ENCODE assay signal across 18 cellular contexts in the genomic region with DNA sequence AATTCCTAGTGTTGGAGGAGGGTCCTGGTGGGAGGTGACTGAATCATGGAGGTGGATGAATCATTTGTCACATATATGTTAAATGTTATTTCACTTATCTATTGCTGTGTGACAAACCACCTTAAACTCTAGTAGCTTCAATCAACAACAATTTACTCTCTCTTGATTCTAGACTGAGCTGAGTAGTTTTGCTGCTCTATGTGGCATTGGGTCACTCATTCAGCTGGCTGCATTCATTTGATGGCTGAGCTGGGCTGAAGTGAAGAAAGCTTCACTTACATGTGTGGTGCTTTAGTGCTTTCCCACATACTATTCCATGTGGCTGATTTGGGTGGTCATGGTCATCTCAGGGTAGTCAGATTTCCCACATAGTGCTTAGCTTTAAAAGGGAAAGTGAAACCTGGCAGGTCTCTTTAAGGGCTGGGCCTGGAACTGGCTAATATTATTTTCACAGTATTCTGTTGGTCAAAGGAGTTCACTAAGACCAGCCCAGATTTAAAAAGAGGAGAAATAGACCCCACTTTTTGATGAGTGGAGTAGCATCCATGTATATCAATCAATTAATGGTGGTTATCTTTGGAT.
"Had no signal": no experiment of that assay in that cellular context is flagged by ENCODE, and none has a peak within 500 bp of the region (broad histone marks: within the 10 kb centered on the region; RNA-seq: fewer than 3 reads in every experiment).

No MANE protein-coding gene starts in this region.

- DNase-seq: activated CD4-positive, alpha-beta T cell treated with anti-CD3 and anti-CD28 coated beads, Interleukin-2, amount 50 U/mL, for 48 hours; activated gamma-delta T cell treated with Interleukin-2 at 50 U/mL for 16 hours; activated naive CD8-positive, alpha-beta T cell treated with anti-CD3 and anti-CD28 coated beads for 36 hours; activated T-cell treated with anti-CD3 and anti-CD28 coated beads, Interleukin-2, amount 50 U/mL, for 4 hours; anterior cingulate cortex; dorsolateral prefrontal cortex; foreskin keratinocyte; heart left ventricle; left ventricle myocardium inferior; mesendoderm; ovary; stimulated activated CD4-positive, alpha-beta T cell treated with anti-CD3 and anti-CD28 coated beads, Interleukin-4, amount 100 ng/mL, for 4 hours; T-helper 2 cell had no signal

- H3K27me3 ChIP-seq: breast epithelium, dorsolateral prefrontal cortex, foreskin keratinocyte, heart left ventricle, ovary, tibial nerve, vagina had no signal

- H3K4me1 ChIP-seq: breast epithelium, foreskin keratinocyte, heart left ventricle, left ventricle myocardium inferior, tibial nerve, vagina had no signal

- ATAC-seq: activated CD4-positive, CD25-positive, alpha-beta regulatory T cell treated with anti-CD3 and anti-CD28 coated beads, Interleukin-2, amount 50 U/mL, for 24 hours; activated T-cell treated with anti-CD3 and anti-CD28 coated beads, Interleukin-2, amount 50 U/mL, for 4 hours; esophagus mucosa; foreskin keratinocyte; heart left ventricle had no signal

- H3K36me3 ChIP-seq: breast epithelium, heart left ventricle, left ventricle myocardium inferior, ovary, tibial nerve, vagina had no signal

- H3K27ac ChIP-seq: breast epithelium, dorsolateral prefrontal cortex, foreskin keratinocyte, heart left ventricle, left ventricle myocardium inferior, ovary, tibial nerve, vagina had no signal

- H3K4me3 ChIP-seq: breast epithelium, dorsolateral prefrontal cortex, heart left ventricle, left ventricle myocardium inferior, ovary, tibial nerve, vagina had no signal

- H3K9me3 ChIP-seq: ovary had no signal
